In genomic region chr17:78408476-78409020, GRCh38 we compare ENCODE assay signal across 11 cellular contexts. TPM values are rescaled to one million over a fixed set of nuclear protein-coding genes. Genes with fewer than 3 reads are reported as not detected.
DNase-seq lines count a peak whose midpoint lies in the region; ATAC-seq and TF ChIP-seq lines count a peak whose summit lies in the region.
"Had no signal": no experiment of that assay in that cellular context is flagged by ENCODE, and none has a peak within 500 bp of the region (broad histone marks: within the 10 kb centered on the region; RNA-seq: fewer than 3 reads in every experiment).

No MANE protein-coding gene starts in this region.

- H3K36me3 ChIP-seq in RWPE2 (ENCODE audit: low read depth) (peaks cover 56% of the 10 kb centered on the region), esophagus squamous epithelium (peaks cover 5 to 65% (median 10%) of the 10 kb centered on the region in 3 donors), psoas muscle (ENCODE audit: insufficient read depth in 1 of 2, low read depth in 1 of 2) (peaks cover 3 to 23% of the 10 kb centered on the region in 2 donors)
- H3K36me3 ChIP-seq: uterus had no signal

- H3K4me3 ChIP-seq in RWPE2 (ENCODE audit: severe bottlenecking) = no peak overlapping the region
- no peak overlapping the region for H3K4me3 ChIP-seq in esophagus squamous epithelium
- H3K4me3 ChIP-seq in psoas muscle = no peak overlapping the region
- H3K4me3 ChIP-seq: uterus had no signal

- TF ChIP-seq POLR2A in esophagus squamous epithelium (IDR thresholded peaks at IDR 0.05) = no peak

- H3K27me3 ChIP-seq in RWPE2 (ENCODE audit: insufficient read depth, poor library complexity, severe bottlenecking) (no peaks in the 10 kb centered on the region), esophagus squamous epithelium (no peaks in the 10 kb centered on the region), psoas muscle (ENCODE audit: insufficient read depth in 3 of 3, low read length in 2 of 3) (no peaks in the 10 kb centered on the region)
- H3K27me3 ChIP-seq: brain microvascular endothelial cell, uterus had no signal

- H3K4me1 ChIP-seq in RWPE2 (ENCODE audit: insufficient read depth, poor library complexity, severe bottlenecking) = peaks cover 26% of the 10 kb centered on the region
- H3K4me1 ChIP-seq in esophagus squamous epithelium = peaks cover 24 to 72% (median 50%) of the 10 kb centered on the region in 3 donors
- H3K4me1 ChIP-seq in psoas muscle = peaks cover 72% of the 10 kb centered on the region

- H3K9me3 Mint-ChIP-seq in activated CD4-positive, alpha-beta T cell treated with anti-CD3 and anti-CD28 coated beads for 36 hours (ENCODE audit: low read depth) = no peaks in the 10 kb centered on the region

- H3K36me3 Mint-ChIP-seq in activated CD4-positive, alpha-beta T cell treated with anti-CD3 and anti-CD28 coated beads for 36 hours (ENCODE audit: low read depth) = peaks cover 51% of the 10 kb centered on the region

- 64 to 78% methylated on average over 6 to 19 of the region's 21 CpGs for WGBS in esophagus squamous epithelium, 2 donors
- 87 to 89% (median 89%) methylated on average over 21 of the region's 21 CpGs for WGBS in psoas muscle, 3 donors

- POLR2A ChIA-PET in activated CD4-positive, alpha-beta T cell treated with anti-CD3 and anti-CD28 coated beads for 36 hours (lab: Charles Lee) = interaction anchor here (0.6 kb wide), 1 partner anchor 172 kb away, joined by 4 read pairs; no protein-coding TSS in a partner anchor

- CTCF ChIA-PET in activated CD4-positive, alpha-beta T cell treated with anti-CD3 and anti-CD28 coated beads for 36 hours (lab: Charles Lee) = interaction anchor here (0.6 to 0.8 kb wide), 3 partner anchors 34 to 457 kb away, joined by 3 to 4 read pairs (median 3); no protein-coding TSS in a partner anchor

- peak overlapping the region; percentile 20 for H3K27ac ChIP-seq in RWPE2 (ENCODE audit: poor library complexity, severe bottlenecking)
- peak overlapping the region; percentile 19 to 57 (median 50) for H3K27ac ChIP-seq in esophagus squamous epithelium
- peak overlapping the region; percentile 94 for H3K27ac ChIP-seq in psoas muscle
- H3K27ac ChIP-seq: brain microvascular endothelial cell, uterus had no signal

- H3K27me3 Mint-ChIP-seq in activated CD4-positive, alpha-beta T cell treated with anti-CD3 and anti-CD28 coated beads for 36 hours = no peaks in the 10 kb centered on the region

- peaks cover 54% of the 10 kb centered on the region for H3K4me1 Mint-ChIP-seq in activated CD4-positive, alpha-beta T cell treated with anti-CD3 and anti-CD28 coated beads for 36 hours

- TF ChIP-seq CTCF in RWPE2 (IDR thresholded peaks at IDR 0.05; ENCODE audit: poor library complexity, severe bottlenecking) (no peak), esophagus squamous epithelium (IDR thresholded peaks at IDR 0.05) (no peak), psoas muscle (IDR thresholded peaks at IDR 0.05) (no peak)

- no peak overlapping the region for H3K4me3 Mint-ChIP-seq in activated CD4-positive, alpha-beta T cell treated with anti-CD3 and anti-CD28 coated beads for 36 hours

- peak overlapping the region; percentile 22 for H3K27ac Mint-ChIP-seq in activated CD4-positive, alpha-beta T cell treated with anti-CD3 and anti-CD28 coated beads for 36 hours

- no peak for ATAC-seq in activated CD4-positive, alpha-beta T cell treated with anti-CD3 and anti-CD28 coated beads for 36 hours
- no peak for ATAC-seq in RWPE2 (ENCODE audit: low read depth)
- no peak for ATAC-seq in psoas muscle
- no peak for ATAC-seq in left cardiac atrium

- DNase-seq in activated CD4-positive, alpha-beta T cell treated with anti-CD3 and anti-CD28 coated beads for 36 hours = no peak
- no peak for DNase-seq in activated CD4-positive, alpha-beta T cell treated with anti-CD3 and anti-CD28 coated beads for 48 hours
- no peak for DNase-seq in RWPE2 (ENCODE audit: low spot score)
- no peak for DNase-seq in esophagus squamous epithelium (lab: John Stamatoyannopoulos, UW)
- DNase-seq in psoas muscle = no peak
- no peak for DNase-seq in NCI-H526 (lab: John Stamatoyannopoulos, UW)
- DNase-seq in left cardiac atrium = no peak
- no peak for DNase-seq in SKM-1 (lab: John Stamatoyannopoulos, UW; ENCODE audit: unreplicated experiment)
- DNase-seq: brain microvascular endothelial cell, OCI-M1, uterus had no signal

- intact Hi-C loops in activated CD4-positive, alpha-beta T cell treated with anti-CD3 and anti-CD28 coated beads for 36 hours (cut with DNase I, micrococcal nuclease) = no loop called here
- intact Hi-C loops in esophagus squamous epithelium (cut with DNase I) = no loop called here
- intact Hi-C loops in psoas muscle (cut with DNase I) = no loop called here
- intact Hi-C loops in left cardiac atrium (cut with DNase I) = no loop called here

- no peaks in the 10 kb centered on the region for H3K9me3 ChIP-seq in RWPE2 (ENCODE audit: severe bottlenecking)
- no peaks in the 10 kb centered on the region for H3K9me3 ChIP-seq in esophagus squamous epithelium
- H3K9me3 ChIP-seq in psoas muscle = no peaks in the 10 kb centered on the region
- H3K9me3 ChIP-seq: uterus had no signal

RNA-seq across cellular contexts. Expression of gene PGS1, which starts 30.1 kb away (rescaled TPM):
- 10 to 100 TPM; 73.3 to 75.0 TPM for total RNA-seq in activated CD4-positive, alpha-beta T cell treated with anti-CD3 and anti-CD28 coated beads for 36 hours
- total RNA-seq in esophagus squamous epithelium (10 to 100 TPM; 18.6 to 32.4 (median 23.0) TPM), psoas muscle (10 to 100 TPM; 15.0 to 24.2 (median 20.3) TPM), left cardiac atrium (10 to 100 TPM; 17.7 to 24.3 TPM)
- polyA plus RNA-seq in psoas muscle = 10 to 100 TPM; 10.2 to 16.3 (median 15.5) TPM

RNA-seq across cellular contexts. Expression of gene SOCS3, which starts 48.7 kb away (rescaled TPM):
- 100 to 1,000 TPM; 150 to 162 TPM for total RNA-seq in activated CD4-positive, alpha-beta T cell treated with anti-CD3 and anti-CD28 coated beads for 36 hours
- total RNA-seq in esophagus squamous epithelium (10 to 100 TPM in 3 of 4 donors, 1 to 10 TPM in 1; 6.3 to 23.1 (median 17.1) TPM), psoas muscle (10 to 100 TPM in 3 of 4 donors, 1 to 10 TPM in 1; 8.5 to 43.5 (median 23.6) TPM), left cardiac atrium (10 to 100 TPM; 15.1 to 78.1 TPM)
- 10 to 100 TPM in 1 of 3 donors, 1 to 10 TPM in 2; 5.3 to 24.4 (median 7.5) TPM for polyA plus RNA-seq in psoas muscle

Comparison
In these comparisons a context has a peak if more than half of its experiments do, and no peak if none do; other contexts are left out.
1. H3K27ac ChIP-seq: peak in every context shown above with its lines; median percentile 94 in psoas muscle; 50 in esophagus squamous epithelium; 20 in RWPE2.